In the genomic region with DNA sequence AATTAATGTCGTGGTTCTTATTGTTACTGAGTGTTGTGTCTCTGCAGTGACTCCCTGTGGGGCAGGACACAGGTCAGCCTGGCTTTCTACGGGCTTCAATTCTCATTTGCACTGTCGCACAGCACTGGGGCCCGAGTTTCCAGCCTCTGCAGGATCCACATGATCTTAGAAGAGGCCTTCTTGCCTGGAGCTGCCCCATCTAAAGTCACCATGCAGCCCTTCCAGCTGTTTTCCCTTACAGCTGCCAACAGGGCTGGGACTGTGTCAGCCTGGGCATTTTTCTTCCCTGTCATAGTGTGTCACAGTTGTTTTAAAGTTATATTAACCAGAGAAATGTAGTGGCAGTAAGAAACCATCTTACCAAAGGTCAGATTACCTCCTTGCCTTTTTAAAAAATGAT, we compare ENCODE assay signal across 30 cellular contexts. TPM values are rescaled to one million over a fixed set of nuclear protein-coding genes. Genes with fewer than 3 reads are reported as not detected.
DNase-seq lines count a peak whose midpoint lies in the region; ATAC-seq, FAIRE-seq and TF ChIP-seq lines count a peak whose summit lies in the region.
"Had no signal": no experiment of that assay in that cellular context is flagged by ENCODE, and none has a peak within 500 bp of the region (broad histone marks: within the 10 kb centered on the region; RNA-seq: fewer than 3 reads in every experiment).

No MANE protein-coding gene starts in this region.

- H3K27me3 Mint-ChIP-seq in MCF 10A (ENCODE audit: insufficient read depth, unreplicated experiment) (no peaks in the 10 kb centered on the region), astrocyte (ENCODE audit: low read depth, unreplicated experiment) (no peaks in the 10 kb centered on the region)
- H3K27me3 Mint-ChIP-seq in activated T-helper 17 cell treated with anti-CD3 and anti-CD28 coated beads, Interleukin-2, amount 50 U/mL, for 72 hours, result no peaks in the 10 kb centered on the region
- H3K27me3 Mint-ChIP-seq: activated naive CD8-positive, alpha-beta T cell treated with anti-CD3 and anti-CD28 coated beads, Interleukin-2, amount 50 U/mL, for 24 hours; brain; CD4-positive, alpha-beta T cell had no signal

- no peak overlapping the region for H2BK12ac ChIP-seq in mesenchymal stem cell (ENCODE audit: low read length in 2 of 2)

- H3K27ac Mint-ChIP-seq in MCF 10A (ENCODE audit: low read depth, unreplicated experiment), result no peak overlapping the region
- no peak overlapping the region for H3K27ac Mint-ChIP-seq in astrocyte (ENCODE audit: unreplicated experiment)
- H3K27ac Mint-ChIP-seq in activated T-helper 17 cell treated with anti-CD3 and anti-CD28 coated beads, Interleukin-2, amount 50 U/mL, for 72 hours, result no peak overlapping the region
- H3K27ac Mint-ChIP-seq: activated naive CD8-positive, alpha-beta T cell treated with anti-CD3 and anti-CD28 coated beads, Interleukin-2, amount 50 U/mL, for 24 hours; CD4-positive, alpha-beta T cell had no signal

- H3K36me3 Mint-ChIP-seq in MCF 10A (ENCODE audit: insufficient read depth, unreplicated experiment) (peaks cover 98% of the 10 kb centered on the region), astrocyte (ENCODE audit: low read depth, unreplicated experiment) (peaks cover 38% of the 10 kb centered on the region)
- H3K36me3 Mint-ChIP-seq in activated T-helper 17 cell treated with anti-CD3 and anti-CD28 coated beads, Interleukin-2, amount 50 U/mL, for 72 hours (ENCODE audit: low read depth), result no peaks in the 10 kb centered on the region

- no peak for FAIRE-seq in astrocyte (lab: Jason Lieb, UNC)
- FAIRE-seq: endometrium, K562, RCC 7860, TTC549 had no signal

- H3K9me3 ChIP-seq in breast epithelium (no peaks in the 10 kb centered on the region), astrocyte (ENCODE audit: insufficient read depth, low read depth, low read length) (no peaks in the 10 kb centered on the region), mesenchymal stem cell (ENCODE audit: control insufficient read depth, low read length) (no peaks in the 10 kb centered on the region), testis (no peaks in the 10 kb centered on the region)
- H3K9me3 ChIP-seq: tibial nerve had no signal

- H3K4me1 ChIP-seq in breast epithelium (peaks cover 0 to 16% of the 10 kb centered on the region in 2 donors), astrocyte (ENCODE audit: insufficient read depth, low read length) (peaks cover 51% of the 10 kb centered on the region), mesenchymal stem cell (ENCODE audit: control insufficient read depth, insufficient read depth, low read depth, low read length) (peaks cover 31% of the 10 kb centered on the region), testis (peaks cover 64% of the 10 kb centered on the region)

- no peak overlapping the region for H4K8ac ChIP-seq in mesenchymal stem cell (ENCODE audit: low read length)

- BruUV-seq in MCF 10A (replicated peaks; lab: Mats Ljungman, UMichigan), result no TSS peak

- no peak overlapping the region for H2BK120ac ChIP-seq in mesenchymal stem cell (ENCODE audit: low read depth, low read length)

- DNase-seq in breast epithelium (ENCODE audit: low spot score in 2 of 2), result no peak
- DNase-seq in MCF 10A (ENCODE audit: unreplicated experiment), result no peak
- DNase-seq in astrocyte (ENCODE audit: low read depth), result no peak
- DNase-seq in mesenchymal stem cell, result no peak
- peak; percentile 14 for DNase-seq in testis
- no peak for DNase-seq in activated CD4-positive, alpha-beta T cell treated with anti-CD3 and anti-CD28 coated beads for 48 hours
- no peak for DNase-seq in NCI-H128 (lab: John Stamatoyannopoulos, UW; ENCODE audit: unreplicated experiment)
- DNase-seq: activated CD4-positive, CD25-positive, alpha-beta regulatory T cell treated with anti-CD3 and anti-CD28 coated beads, Interleukin-2, amount 50 U/mL, for 72 hours; activated gamma-delta T cell; activated naive CD8-positive, alpha-beta T cell treated with anti-CD3 and anti-CD28 coated beads, Interleukin-2, amount 50 U/mL, for 24 hours; CD4-positive, alpha-beta T cell; head of caudate nucleus; left colon; mesendoderm; MM.1S; NCI-H146; NCI-H2171; NCI-H524 treated with DMSO at 0.1 percent for 48 hours; NK-92 treated with Interleukin-12 subunit alpha and Interleukin-12 subunit beta, amount 100 ng/mL, for 24 hours; nucleus accumbens; stimulated activated CD4-positive, alpha-beta T cell treated with anti-CD3 and anti-CD28 coated beads, Interleukin-12 subunit alpha, Interleukin-12 subunit beta, amount 100 ng/mL, for 4 hours; stimulated activated naive CD8-positive, alpha-beta T cell treated with anti-CD3 and anti-CD28 coated beads, Interleukin-15, Interleukin-2, amounts not matched to agents 100 U/mL and 50 U/mL, for 24 hours had no signal

- H2AFZ ChIP-seq in astrocyte (ENCODE audit: low read depth, low read length) (no peak overlapping the region), mesenchymal stem cell (ENCODE audit: low read depth, low read length) (no peak overlapping the region)

- TF ChIP-seq CTCF in breast epithelium (IDR thresholded peaks at IDR 0.05), result no peak
- TF ChIP-seq CTCF in MCF 10A (IDR thresholded peaks at IDR 0.05; ENCODE audit: unreplicated experiment), result no peak
- no peak for TF ChIP-seq CTCF in astrocyte (IDR thresholded peaks at IDR 0.05; ENCODE audit: insufficient read depth, low read depth, low read length)
- no peak for TF ChIP-seq CTCF in testis (IDR thresholded peaks at IDR 0.05)

- peaks cover 0 to 2% of the 10 kb centered on the region in 2 donors for H3K27me3 ChIP-seq in breast epithelium
- H3K27me3 ChIP-seq in astrocyte (ENCODE audit: insufficient read depth, low read length), result no peaks in the 10 kb centered on the region
- H3K27me3 ChIP-seq in mesenchymal stem cell (ENCODE audit: control insufficient read depth in 1 of 2, insufficient read depth in 1 of 2, low read length in 2 of 2), result no peaks in the 10 kb centered on the region
- no peaks in the 10 kb centered on the region for H3K27me3 ChIP-seq in testis
- H3K27me3 ChIP-seq: tibial nerve had no signal

- H3K9me3 Mint-ChIP-seq in MCF 10A (ENCODE audit: unreplicated experiment) (no peaks in the 10 kb centered on the region), astrocyte (ENCODE audit: unreplicated experiment) (no peaks in the 10 kb centered on the region)
- no peaks in the 10 kb centered on the region for H3K9me3 Mint-ChIP-seq in activated T-helper 17 cell treated with anti-CD3 and anti-CD28 coated beads, Interleukin-2, amount 50 U/mL, for 72 hours
- H3K9me3 Mint-ChIP-seq: activated naive CD8-positive, alpha-beta T cell treated with anti-CD3 and anti-CD28 coated beads, Interleukin-2, amount 50 U/mL, for 24 hours; brain; CD4-positive, alpha-beta T cell had no signal

- no peaks in the 10 kb centered on the region for H3K4me1 Mint-ChIP-seq in MCF 10A (ENCODE audit: insufficient read depth, unreplicated experiment)
- H3K4me1 Mint-ChIP-seq in astrocyte (ENCODE audit: low read depth, unreplicated experiment), result peaks cover 27% of the 10 kb centered on the region
- H3K4me1 Mint-ChIP-seq in activated T-helper 17 cell treated with anti-CD3 and anti-CD28 coated beads, Interleukin-2, amount 50 U/mL, for 72 hours, result peaks cover 22% of the 10 kb centered on the region

- H3K23ac ChIP-seq in mesenchymal stem cell (ENCODE audit: low read length in 2 of 2), result no peak overlapping the region

- no peak for TF ChIP-seq POLR2A in breast epithelium (IDR thresholded peaks at IDR 0.05)
- TF ChIP-seq POLR2A in testis (IDR thresholded peaks at IDR 0.05), result no peak

- POLR2A ChIA-PET in MCF 10A (lab: Yijun Ruan, JAX), result interaction anchor here (1.3 to 1.4 kb wide), 2 partner anchors 32 to 149 kb away, joined by 3 to 4 read pairs; no protein-coding TSS in a partner anchor

- 97% methylated on average over 4 of the region's 4 CpGs for WGBS in mesenchymal stem cell
- WGBS in testis, 2 donors, result 68% methylated on average over 4 of the region's 4 CpGs

- H3K4me3 Mint-ChIP-seq in MCF 10A (ENCODE audit: unreplicated experiment), result no peak overlapping the region
- no peak overlapping the region for H3K4me3 Mint-ChIP-seq in astrocyte (ENCODE audit: unreplicated experiment)
- H3K4me3 Mint-ChIP-seq in activated T-helper 17 cell treated with anti-CD3 and anti-CD28 coated beads, Interleukin-2, amount 50 U/mL, for 72 hours, result no peak overlapping the region
- H3K4me3 Mint-ChIP-seq: activated naive CD8-positive, alpha-beta T cell treated with anti-CD3 and anti-CD28 coated beads, Interleukin-2, amount 50 U/mL, for 24 hours; brain; CD4-positive, alpha-beta T cell had no signal

- H3K27ac ChIP-seq in breast epithelium, result peak overlapping the region; percentile 45 to 48
- peak overlapping the region; percentile 38 for H3K27ac ChIP-seq in astrocyte (ENCODE audit: low read depth, low read length)
- H3K27ac ChIP-seq in mesenchymal stem cell (ENCODE audit: low read length, poor library complexity, severe bottlenecking), result peak overlapping the region; percentile 58
- H3K27ac ChIP-seq in testis, result peak overlapping the region; percentile 36 to 65
- H3K27ac ChIP-seq: 22Rv1 had no signal

- no peak overlapping the region for H2BK15ac ChIP-seq in mesenchymal stem cell (ENCODE audit: low read depth, poor library complexity, severe bottlenecking)

- H4K20me1 ChIP-seq in astrocyte (ENCODE audit: insufficient read depth, low read length), result peaks cover 100% of the 10 kb centered on the region

- H3K79me1 ChIP-seq in mesenchymal stem cell (replicated peaks; ENCODE audit: low read length, poor library complexity, severe bottlenecking), result peaks cover 2% of the 10 kb centered on the region

- no peak overlapping the region for H2BK5ac ChIP-seq in mesenchymal stem cell (ENCODE audit: low read depth, low read length, poor library complexity, severe bottlenecking)

- peaks cover 87% of the 10 kb centered on the region for H3K79me2 ChIP-seq in astrocyte (ENCODE audit: insufficient read depth, low read length)

- H3K4ac ChIP-seq in mesenchymal stem cell (ENCODE audit: low read depth in 1 of 2, low read length in 2 of 2), result no peak overlapping the region

- no peak for ATAC-seq in activated T-helper 17 cell treated with anti-CD3 and anti-CD28 coated beads, Interleukin-2, amount 50 U/mL, for 72 hours (replicated peaks)
- ATAC-seq: activated naive CD8-positive, alpha-beta T cell treated with anti-CD3 and anti-CD28 coated beads, Interleukin-2, amount 50 U/mL, for 24 hours; K562; left colon; stimulated activated naive CD8-positive, alpha-beta T cell treated with anti-CD3 and anti-CD28 coated beads, Interleukin-15, Interleukin-2, amounts not matched to agents 100 U/mL and 50 U/mL, for 24 hours had no signal

- no peak overlapping the region for H3K14ac ChIP-seq in mesenchymal stem cell (ENCODE audit: low read length in 2 of 2)

- H2AK5ac ChIP-seq in mesenchymal stem cell (ENCODE audit: low read length, severe bottlenecking), result peak overlapping the region; percentile 29

- H3K4me3 ChIP-seq in breast epithelium (no peak overlapping the region), astrocyte (ENCODE audit: insufficient read depth, low read depth, low read length) (no peak overlapping the region), mesenchymal stem cell (ENCODE audit: insufficient read depth in 1 of 2, low read depth in 1 of 2, low read length in 2 of 2) (no peak overlapping the region), testis (no peak overlapping the region)
- H3K4me3 ChIP-seq: K562, tibial nerve had no signal

- H3K9ac ChIP-seq in astrocyte (ENCODE audit: low read length), result peak overlapping the region; percentile 29
- no peak overlapping the region for H3K9ac ChIP-seq in mesenchymal stem cell (ENCODE audit: low read length)

- CTCF ChIA-PET in MCF 10A (lab: Yijun Ruan, JAX), result interaction anchor here (0.6 to 2.5 kb wide), 6 partner anchors 12 to 703 kb away, joined by 3 to 12 read pairs (median 4); no protein-coding TSS in a partner anchor

- H3K4me2 ChIP-seq in astrocyte (ENCODE audit: low read length) (no peak overlapping the region), mesenchymal stem cell (ENCODE audit: low read length, poor library complexity, severe bottlenecking) (no peak overlapping the region)

- peak overlapping the region; percentile 11 to 29 for H3K18ac ChIP-seq in mesenchymal stem cell (ENCODE audit: low read depth in 1 of 2, low read length in 2 of 2)

- H4K91ac ChIP-seq in mesenchymal stem cell (ENCODE audit: low read length), result no peak overlapping the region

- intact Hi-C loops in breast epithelium (cut with DNase I; ENCODE audit: low total_unique reads), result no loop called here
- intact Hi-C loops in MCF 10A (cut with micrococcal nuclease), result no loop called here
- intact Hi-C loops in testis (cut with DNase I; ENCODE audit: low total_unique reads), result loop anchor here (10.0 kb wide), 1 partner anchor 123 kb away; no protein-coding TSS in a partner anchor

- H3K36me3 ChIP-seq in breast epithelium, result no peaks in the 10 kb centered on the region
- H3K36me3 ChIP-seq in astrocyte (ENCODE audit: insufficient read depth, low read length), result peaks cover 80% of the 10 kb centered on the region
- peaks cover 63 to 92% of the 10 kb centered on the region in 2 experiments for H3K36me3 ChIP-seq in mesenchymal stem cell (ENCODE audit: control insufficient read depth in 1 of 2, insufficient read depth in 2 of 2, low read depth in 1 of 2, low read length in 2 of 2)
- H3K36me3 ChIP-seq in testis (ENCODE audit: low read depth, missing control alignments), result no peaks in the 10 kb centered on the region

RNA-seq across cellular contexts. Expression of gene FHL2, which starts 27.0 kb away (rescaled TPM):
- total RNA-seq in breast epithelium (100 to 1,000 TPM in 1 of 3 donors, 10 to 100 TPM in 2; 20.0 to 128 (median 98.2) TPM), MCF 10A (2022) (77.3 and 93.2 TPM in 2 replicates), astrocyte (104 and 115 TPM in 2 replicates), testis (100 to 1,000 TPM in 1 of 2 donors, 10 to 100 TPM in 1; 76.9 to 154 TPM)
- 258 TPM for polyA plus RNA-seq in mesenchymal stem cell (2013, experiment 1 of 2)
- 261 TPM for polyA plus RNA-seq in mesenchymal stem cell (2013, experiment 2 of 2)
- polyA plus RNA-seq in testis (ENCODE audit: insufficient read depth, low read depth, low replicate concordance), result 99.3 TPM
- total RNA-seq in activated T-helper 17 cell treated with anti-CD3 and anti-CD28 coated beads, Interleukin-2, amount 50 U/mL, for 72 hours, result 1 to 10 TPM; 2.2 to 2.3 TPM

RNA-seq across cellular contexts. Expression of gene C2orf49, which starts 34.5 kb away (rescaled TPM):
- 10 to 100 TPM; 20.0 to 31.6 (median 23.0) TPM for total RNA-seq in breast epithelium
- 24.2 and 24.5 TPM in 2 replicates for total RNA-seq in MCF 10A (2022)
- total RNA-seq in astrocyte, result 21.6 and 22.6 TPM in 2 replicates
- polyA plus RNA-seq in mesenchymal stem cell (2013, experiment 1 of 2), result 19.4 TPM
- polyA plus RNA-seq in mesenchymal stem cell (2013, experiment 2 of 2), result 18.0 TPM
- total RNA-seq in testis, result 10 to 100 TPM; 32.6 to 35.4 TPM
- 28.5 TPM for polyA plus RNA-seq in testis (ENCODE audit: insufficient read depth, low read depth, low replicate concordance)
- 10 to 100 TPM; 17.7 to 23.8 TPM for total RNA-seq in activated T-helper 17 cell treated with anti-CD3 and anti-CD28 coated beads, Interleukin-2, amount 50 U/mL, for 72 hours

RNA-seq across cellular contexts. Expression of gene TGFBRAP1, which starts 42.3 kb away (rescaled TPM):
- total RNA-seq in breast epithelium (10 to 100 TPM; 24.6 to 29.8 (median 28.5) TPM), MCF 10A (2022) (16.8 and 19.3 TPM in 2 replicates), astrocyte (25.1 and 26.1 TPM in 2 replicates), testis (10 to 100 TPM; 10.8 to 16.3 TPM)
- 18.5 TPM for polyA plus RNA-seq in mesenchymal stem cell (2013, experiment 1 of 2)
- polyA plus RNA-seq in mesenchymal stem cell (2013, experiment 2 of 2), result 18.7 TPM
- polyA plus RNA-seq in testis (ENCODE audit: insufficient read depth, low read depth, low replicate concordance), result 7.3 TPM
- total RNA-seq in activated T-helper 17 cell treated with anti-CD3 and anti-CD28 coated beads, Interleukin-2, amount 50 U/mL, for 72 hours, result 10 to 100 TPM; 16.5 to 28.0 TPM

Comparison
In these comparisons a context has a peak if more than half of its experiments do, and no peak if none do; other contexts are left out.
1. RNA of gene FHL2, which starts 27.0 kb away (total RNA-seq): 76.9 to 154 TPM in testis, 104 to 115 TPM in astrocyte, 20.0 to 128 TPM in breast epithelium and 77.3 to 93.2 TPM in MCF 10A; 2.2 to 2.3 TPM in activated T-helper 17 cell treated with anti-CD3 and anti-CD28 coated beads, Interleukin-2, amount 50 U/mL, for 72 hours; every median in the first group is over 4 times any median in the second.
2. Peak in every context shown above with its lines, with median percentiles within 50 percentile points of each other: H3K27ac ChIP-seq.